22 cellular contexts compared by ENCODE assay signal in genomic region chr14:97638864-97639263, GRCh38.
DNase-seq lines count a peak whose midpoint lies in the region; ATAC-seq, FAIRE-seq and TF ChIP-seq lines count a peak whose summit lies in the region.
"Had no signal": no experiment of that assay in that cellular context is flagged by ENCODE, and none has a peak within 500 bp of the region (broad histone marks: within the 10 kb centered on the region; RNA-seq: fewer than 3 reads in every experiment).

No MANE protein-coding gene starts in this region.

- peak overlapping the region; percentile 85; the same call in 1 of the 2 replicates for H2BK12ac ChIP-seq in H1 (ENCODE audit: low read depth, low read length)

- dilution Hi-C loops in mammary epithelial cell (cut with HindIII; ENCODE audit: low sequenced_read_pairs): no loop called here

- ATAC-seq in T-helper 17 cell (no peak), left lobe of liver (no peak)
- ATAC-seq: GM12878; lower lobe of right lung; SK-N-SH treated with all-trans-retinoic acid at 6 μM for 48 hours; stimulated activated naive B cell treated with anti-CD40 and anti-IgM and Interleukin-4, amounts not matched to agents 10 μg/mL and 1 μg/mL and 100 μg/mL, for 72 hours had no signal

- no peak overlapping the region for H3K23ac ChIP-seq in H1 (ENCODE audit: insufficient read length)

- H3K4ac ChIP-seq in H1 (replicated peaks; ENCODE audit: insufficient read length, low read depth, low read length): peak overlapping the region; percentile 47

- FAIRE-seq in H1 (lab: Jason Lieb, UNC): no peak
- FAIRE-seq: GM12878, small intestine had no signal

- H3K4me3 Mint-ChIP-seq in MCF 10A (ENCODE audit: unreplicated experiment) (no peak overlapping the region), T-helper 17 cell (peak overlapping the region; percentile 28)
- H3K4me3 Mint-ChIP-seq: stimulated activated naive B cell treated with anti-CD40 and anti-IgM and Interleukin-4, amounts not matched to agents 10 μg/mL and 1 μg/mL and 100 μg/mL, for 72 hours; WTC11 had no signal

- H3K4me3 ChIP-seq in mammary epithelial cell (replicated peaks in 1 of 3; ENCODE audit: insufficient read depth in 1 of 3, low read depth in 2 of 3, low read length in 3 of 3) (no peak overlapping the region), H1 (ENCODE audit: extremely low read depth in 1 of 4, insufficient read depth in 2 of 4, low read depth in 3 of 4, low read length in 4 of 4) (no peak overlapping the region)
- H3K4me3 ChIP-seq: coronary artery, GM12878, lower lobe of right lung had no signal

- H2BK120ac ChIP-seq in H1 (replicated peaks; ENCODE audit: low read depth, low read length): no peak overlapping the region

- no peak for TF ChIP-seq POLR2A in H1 (IDR thresholded peaks at IDR 0.05; ENCODE audit: control extremely low read depth in 1 of 2, low read depth in 2 of 2, low read length in 2 of 2)

- CTCF ChIA-PET in MCF 10A (lab: Yijun Ruan, JAX) (no interaction called here), mammary epithelial cell (lab: Charles Lee; ENCODE audit: low non-redundant PET) (no interaction called here), H1 (lab: Charles Lee; ENCODE audit: partially characterized antibody) (no interaction called here)

- WGBS in mammary epithelial cell (ENCODE audit: low coverage, missing lambda C conversion rate): 18% methylated on average over 3 of the region's 3 CpGs
- 51% methylated on average over 3 of the region's 3 CpGs; no CpG with 5 or more reads in 1 of the 2 experiments for WGBS in H1 (ENCODE audit: extremely low coverage in 1 of 2, insufficient coverage in 1 of 2, insufficient read length in 1 of 2, insufficient replicate concordance in 2 of 2, low coverage in 1 of 2, low lambda C conversion rate in 2 of 2, missing lambda C conversion rate in 1 of 2), 2 experiments

- no peak for TF ChIP-seq CTCF in MCF 10A (IDR thresholded peaks at IDR 0.05; ENCODE audit: unreplicated experiment)
- TF ChIP-seq CTCF in mammary epithelial cell (conservative IDR thresholded peaks at IDR 0.05 in 1 of 2, IDR thresholded peaks at IDR 0.05 in 1 of 2; ENCODE audit: extremely low read depth in 1 of 2, insufficient read depth in 1 of 2, low read depth in 1 of 2, low read length in 2 of 2): no peak
- TF ChIP-seq CTCF in H1 (IDR thresholded peaks at IDR 0.05; ENCODE audit: control extremely low read depth in 1 of 3, insufficient read depth in 1 of 3, low read depth in 1 of 3, low read length in 3 of 3): no peak

- H2BK15ac ChIP-seq in H1 (ENCODE audit: low read length): no peak overlapping the region

- H3K27ac Mint-ChIP-seq in MCF 10A (ENCODE audit: low read depth, unreplicated experiment) (no peak overlapping the region), T-helper 17 cell (peak overlapping the region; percentile 79)
- H3K27ac Mint-ChIP-seq: stimulated activated naive B cell treated with anti-CD40 and anti-IgM and Interleukin-4, amounts not matched to agents 10 μg/mL and 1 μg/mL and 100 μg/mL, for 72 hours had no signal

- no peak overlapping the region for H3K56ac ChIP-seq in H1 (replicated peaks; ENCODE audit: insufficient read length, low read depth, low read length)

- H3K36me3 Mint-ChIP-seq in MCF 10A (ENCODE audit: insufficient read depth, unreplicated experiment): no peaks in the 10 kb centered on the region
- H3K36me3 Mint-ChIP-seq in T-helper 17 cell (ENCODE audit: low read depth): peaks cover 5% of the 10 kb centered on the region
- H3K36me3 Mint-ChIP-seq: stimulated activated naive B cell treated with anti-CD40 and anti-IgM and Interleukin-4, amounts not matched to agents 10 μg/mL and 1 μg/mL and 100 μg/mL, for 72 hours had no signal

- no peak for TF ChIP-seq RAD21 in H1 (IDR thresholded peaks at IDR 0.05 in 1 of 2, conservative IDR thresholded peaks at IDR 0.05 in 1 of 2; ENCODE audit: low read depth in 2 of 2, low read length in 2 of 2)

- H2BK20ac ChIP-seq in H1 (ENCODE audit: low read length): no peak overlapping the region

- H3K36me3 ChIP-seq in mammary epithelial cell (ENCODE audit: insufficient read depth, low read length) (no peaks in the 10 kb centered on the region), H1 (ENCODE audit: control insufficient read depth in 2 of 4, insufficient read depth in 4 of 4, low read length in 3 of 4) (no peaks in the 10 kb centered on the region)
- H3K36me3 ChIP-seq: brain microvascular endothelial cell, lower lobe of right lung had no signal

- no peak overlapping the region for H3K27ac ChIP-seq in mammary epithelial cell (ENCODE audit: insufficient read depth, low read depth, low read length)
- H3K27ac ChIP-seq in H1 (ENCODE audit: low read depth, low read length): no peak overlapping the region
- H3K27ac ChIP-seq: brain microvascular endothelial cell, coronary artery, lower lobe of right lung had no signal

- H2AFZ ChIP-seq in mammary epithelial cell (ENCODE audit: low read depth, low read length) (no peak overlapping the region), H1 (ENCODE audit: low read length) (no peak overlapping the region)

- H3K79me2 ChIP-seq in mammary epithelial cell (ENCODE audit: insufficient read depth, low read length): no peaks in the 10 kb centered on the region
- no peaks in the 10 kb centered on the region for H3K79me2 ChIP-seq in H1 (ENCODE audit: control insufficient read depth in 1 of 2, insufficient read depth in 2 of 2, low read length in 2 of 2)

- DNase-seq in MCF 10A (ENCODE audit: unreplicated experiment) (peak; percentile 39), mammary epithelial cell (no peak), T-helper 17 cell (no peak), H1 (ENCODE audit: low read depth in 1 of 2, low spot score in 2 of 2) (no peak), left lobe of liver (ENCODE audit: low spot score) (no peak), amniotic stem cell (lab: John Stamatoyannopoulos, UW) (no peak), NCI-H2107 treated with DMSO at 0.1 percent for 48 hours (lab: John Stamatoyannopoulos, UW; ENCODE audit: unreplicated experiment) (no peak)
- DNase-seq: brain microvascular endothelial cell; DMS79; endodermal cell; islet precursor cell; KBM-7; lower lobe of right lung; NCI-H69; occipital lobe; small intestine; stimulated activated naive B cell treated with anti-CD40 and anti-IgM and Interleukin-4, amounts not matched to agents 10 μg/mL and 1 μg/mL and 100 μg/mL, for 72 hours; T1000 had no signal

- in situ Hi-C loops in mammary epithelial cell (cut with MboI; ENCODE audit: low sequenced_read_pairs in 2 of 2): no loop called here

- POLR2A ChIA-PET in MCF 10A (lab: Yijun Ruan, JAX): no interaction called here
- POLR2A ChIA-PET in H1 (lab: Charles Lee; ENCODE audit: partially characterized antibody): no interaction called here

- no peaks in the 10 kb centered on the region for H3K27me3 ChIP-seq in mammary epithelial cell (ENCODE audit: insufficient read depth, low read length)
- no peaks in the 10 kb centered on the region for H3K27me3 ChIP-seq in H1 (replicated peaks in 1 of 4; ENCODE audit: control insufficient read depth in 3 of 4, extremely low read depth in 1 of 4, insufficient read depth in 3 of 4, low read length in 3 of 4)
- H3K27me3 ChIP-seq: brain microvascular endothelial cell had no signal

- H2AK5ac ChIP-seq in H1 (ENCODE audit: low read depth, low read length): no peak overlapping the region

- H3K9me3 ChIP-seq in mammary epithelial cell (replicated peaks; ENCODE audit: insufficient read depth, low read length) (peaks cover 15% of the 10 kb centered on the region), T-helper 17 cell (ENCODE audit: control insufficient read depth, low read length, poor library complexity, severe bottlenecking) (no peaks in the 10 kb centered on the region), H1 (ENCODE audit: insufficient read depth in 2 of 2, low read depth in 1 of 2, low read length in 1 of 2) (no peaks in the 10 kb centered on the region)
- H3K9me3 ChIP-seq: lower lobe of right lung had no signal

- H4K5ac ChIP-seq in H1 (ENCODE audit: insufficient read length, low read depth, low read length): no peak overlapping the region

- H4K8ac ChIP-seq in H1 (ENCODE audit: extremely low read depth, insufficient read depth, low read length): no peak overlapping the region

- H3K9me3 Mint-ChIP-seq in MCF 10A (ENCODE audit: unreplicated experiment): no peaks in the 10 kb centered on the region
- H3K9me3 Mint-ChIP-seq: endodermal cell had no signal

- peak overlapping the region; percentile 94; the same call in 1 of the 2 replicates for H2BK5ac ChIP-seq in H1 (ENCODE audit: low read depth, low read length)

- H3K4me1 ChIP-seq in mammary epithelial cell (ENCODE audit: insufficient read depth, low read length): no peaks in the 10 kb centered on the region
- peaks cover 4 to 22% (median 16%) of the 10 kb centered on the region in 4 experiments; a peak in 6 of 7 replicates for H3K4me1 ChIP-seq in H1 (replicated peaks in 1 of 4; ENCODE audit: control insufficient read depth in 3 of 4, insufficient read depth in 4 of 4, low read length in 3 of 4)
- H3K4me1 ChIP-seq: lower lobe of right lung had no signal

- H3K27me3 Mint-ChIP-seq in MCF 10A (ENCODE audit: insufficient read depth, unreplicated experiment) (no peaks in the 10 kb centered on the region), T-helper 17 cell (no peaks in the 10 kb centered on the region)
- H3K27me3 Mint-ChIP-seq: stimulated activated naive B cell treated with anti-CD40 and anti-IgM and Interleukin-4, amounts not matched to agents 10 μg/mL and 1 μg/mL and 100 μg/mL, for 72 hours had no signal

- TF ChIP-seq EP300 in H1 (IDR thresholded peaks at IDR 0.05; ENCODE audit: borderline replicate concordance in 1 of 2, low read depth in 2 of 2, low read length in 2 of 2): no peak

- no peak overlapping the region for H3K18ac ChIP-seq in H1 (ENCODE audit: extremely low read depth, low read length)

- intact Hi-C loops in MCF 10A (cut with micrococcal nuclease): no loop called here
- intact Hi-C loops in mammary epithelial cell (cut with micrococcal nuclease): no loop called here

- H3K4me1 Mint-ChIP-seq in MCF 10A (ENCODE audit: insufficient read depth, unreplicated experiment) (peaks cover 19% of the 10 kb centered on the region), T-helper 17 cell (peaks cover 37% of the 10 kb centered on the region)

- no peaks in the 10 kb centered on the region for H3K79me1 ChIP-seq in H1 (ENCODE audit: low read depth, low read length)

- H3K4me2 ChIP-seq in mammary epithelial cell (ENCODE audit: insufficient read depth, low read depth, low read length) (no peak overlapping the region), H1 (ENCODE audit: insufficient read depth in 1 of 2, low read depth in 2 of 2, low read length in 2 of 2) (no peak overlapping the region; a peak in 1 of 4 replicates)

- no peak overlapping the region for H3K14ac ChIP-seq in H1 (ENCODE audit: insufficient read length)

- H4K20me1 ChIP-seq in mammary epithelial cell (ENCODE audit: insufficient read depth, low read length) (no peaks in the 10 kb centered on the region), H1 (replicated peaks in 1 of 2; ENCODE audit: control insufficient read depth in 1 of 2, insufficient read depth in 2 of 2, low read length in 2 of 2) (no peaks in the 10 kb centered on the region)

- no peaks in the 10 kb centered on the region; the same call in 1 of the 2 replicates for H3K23me2 ChIP-seq in H1 (ENCODE audit: low read depth, low read length)

- BruUV-seq in MCF 10A (replicated peaks; lab: Mats Ljungman, UMichigan): no TSS peak
- no TSS peak for BruUV-seq in mammary epithelial cell (replicated peaks; lab: Mats Ljungman, UMichigan)

- no peak overlapping the region for H3K9ac ChIP-seq in mammary epithelial cell (ENCODE audit: insufficient read depth, low read length)
- no peak overlapping the region for H3K9ac ChIP-seq in H1 (replicated peaks in 1 of 4; ENCODE audit: extremely low read depth in 1 of 4, low read depth in 3 of 4, low read length in 3 of 4)

- no peak overlapping the region for H4K91ac ChIP-seq in H1 (replicated peaks; ENCODE audit: insufficient read length, low read length)
